ENCODE assay signal across 1 cellular context in the genomic region with DNA sequence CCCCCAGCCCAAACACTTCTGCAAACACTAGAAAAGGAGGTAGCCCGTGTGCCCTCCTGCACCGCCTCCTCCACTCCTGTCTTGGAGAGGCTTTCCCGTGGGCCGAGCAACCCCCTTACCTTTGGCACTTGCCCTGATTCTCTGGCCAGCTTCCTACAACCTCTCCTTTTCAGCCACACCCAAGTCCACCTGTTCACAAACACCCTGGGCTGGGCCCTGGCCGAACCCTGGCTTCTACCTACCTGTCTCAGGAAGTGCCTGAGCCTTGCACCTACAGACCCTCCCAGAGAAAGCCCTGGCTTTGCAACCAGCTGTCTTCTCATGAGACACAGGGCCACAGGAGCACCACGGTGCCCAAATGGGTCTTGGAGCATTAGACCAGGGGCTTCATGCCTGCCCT.
TF ChIP-seq lines count a peak whose summit lies in the region.

No MANE protein-coding gene starts in this region.

TF ChIP-seq in WTC11, 78 proteins besides CTCF, POLR2A, EP300 and RAD21 (continued from another document):
- TF ChIP-seq ELF4 (CRISPR knock-in tag; IDR thresholded peaks at IDR 0.05; ENCODE audit: low read depth) (no peak), FOXJ3 (CRISPR knock-in tag; IDR thresholded peaks at IDR 0.05; ENCODE audit: borderline replicate concordance) (no peak), CREM (CRISPR knock-in tag; IDR thresholded peaks at IDR 0.05) (no peak)
- TF ChIP-seq, protein P1, sequence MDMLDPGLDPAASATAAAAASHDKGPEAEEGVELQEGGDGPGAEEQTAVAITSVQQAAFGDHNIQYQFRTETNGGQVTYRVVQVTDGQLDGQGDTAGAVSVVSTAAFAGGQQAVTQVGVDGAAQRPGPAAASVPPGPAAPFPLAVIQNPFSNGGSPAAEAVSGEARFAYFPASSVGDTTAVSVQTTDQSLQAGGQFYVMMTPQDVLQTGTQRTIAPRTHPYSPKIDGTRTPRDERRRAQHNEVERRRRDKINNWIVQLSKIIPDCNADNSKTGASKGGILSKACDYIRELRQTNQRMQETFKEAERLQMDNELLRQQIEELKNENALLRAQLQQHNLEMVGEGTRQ (CRISPR knock-in tag; IDR thresholded peaks at IDR 0.05): no peak
